In genomic region chr3:24365168-24365567, GRCh38 we compare ENCODE assay signal across 9 cellular contexts.
DNase-seq lines count a peak whose midpoint lies in the region; ATAC-seq and TF ChIP-seq lines count a peak whose summit lies in the region.
"Had no signal": no experiment of that assay in that cellular context is flagged by ENCODE, and none has a peak within 500 bp of the region (broad histone marks: within the 10 kb centered on the region; RNA-seq: fewer than 3 reads in every experiment).

No MANE protein-coding gene starts in this region.

- no peaks in the 10 kb centered on the region for H3K27me3 ChIP-seq in muscle layer of colon (ENCODE audit: control insufficient read depth in 1 of 2, insufficient read depth in 2 of 2, low read length in 2 of 2)

- TF ChIP-seq CTCF in epithelial cell of proximal tubule (conservative IDR thresholded peaks at IDR 0.05; ENCODE audit: low read depth, low read length) = peak; percentile 42

- no peak for ATAC-seq in GM18868 (IDR thresholded peaks at IDR 0.05; ENCODE audit: unreplicated experiment)

- DNase-seq in AG20443 (ENCODE audit: low spot score) (peak; percentile 70), OCI-M1 (lab: John Stamatoyannopoulos, UW) (peak; percentile 53), epithelial cell of proximal tubule (ENCODE audit: low read depth) (peak; percentile 87), DMS 273 treated with DMSO at 0.1 percent for 48 hours (lab: John Stamatoyannopoulos, UW) (no peak), inferior parietal cortex (ENCODE audit: extremely low spot score) (no peak), NCI-H146 (lab: John Stamatoyannopoulos, UW) (no peak)
- DNase-seq: GF-D8 had no signal

- H3K36me3 ChIP-seq in muscle layer of colon (ENCODE audit: insufficient read depth, low read length) = no peaks in the 10 kb centered on the region

- H3K9ac ChIP-seq in muscle layer of colon (ENCODE audit: low read length) = no peak overlapping the region

- no peaks in the 10 kb centered on the region for H3K9me3 ChIP-seq in muscle layer of colon (ENCODE audit: low read length)

- peaks cover 50% of the 10 kb centered on the region for H3K4me1 ChIP-seq in muscle layer of colon (ENCODE audit: insufficient read depth, low read length)

- peak overlapping the region; percentile 16 for H3K27ac ChIP-seq in muscle layer of colon (ENCODE audit: low read depth, low read length)

- H3K4me3 ChIP-seq in epithelial cell of proximal tubule (ENCODE audit: low read depth, low read length) (no peak overlapping the region), muscle layer of colon (ENCODE audit: low read depth in 1 of 2, low read length in 2 of 2) (no peak overlapping the region)

Comparison
In these comparisons a context has a peak if more than half of its experiments do, and no peak if none do; other contexts are left out.
1. DNase-seq: peak in AG20443 (single experiment), OCI-M1 (single experiment) and epithelial cell of proximal tubule (single experiment); none in DMS 273 treated with DMSO at 0.1 percent for 48 hours (single experiment), inferior parietal cortex (single experiment) and NCI-H146 (single experiment).